Comparison of ENCODE assay signal across 26 cellular contexts in the genomic region with DNA sequence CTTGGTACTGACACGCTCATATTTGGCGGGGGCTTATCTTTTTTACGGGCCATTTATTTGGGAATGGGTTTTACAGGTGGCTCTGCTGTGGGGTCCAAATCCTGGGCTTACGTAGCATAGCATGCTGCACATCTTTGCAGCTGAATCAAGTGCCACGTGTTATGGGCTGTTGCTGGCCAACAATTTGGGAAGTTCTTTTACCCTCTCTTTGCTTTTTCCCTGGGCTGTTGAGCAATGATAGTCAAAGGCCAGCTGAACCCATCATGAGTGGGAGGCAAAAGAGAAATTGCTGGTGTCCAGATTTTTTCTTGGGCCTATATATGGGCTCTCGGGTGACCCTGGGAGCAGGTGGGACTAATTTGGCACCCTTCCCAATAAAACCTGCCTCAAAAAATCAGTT.
"Had no signal": no experiment of that assay in that cellular context is flagged by ENCODE, and none has a peak within 500 bp of the region (broad histone marks: within the 10 kb centered on the region; RNA-seq: fewer than 3 reads in every experiment).

No MANE protein-coding gene starts in this region.

- DNase-seq: colonic mucosa; effector CD8-positive, alpha-beta T cell; endodermal cell; foreskin fibroblast; heart left ventricle; hippocampal formation; left colon; left ventricle myocardium superior; lower lobe of right lung; naive thymus-derived CD8-positive, alpha-beta T cell; nephron progenitor cell; nucleus accumbens; psoas muscle; right cardiac atrium; sigmoid colon; stimulated activated CD4-positive, alpha-beta T cell treated with anti-CD3 and anti-CD28 coated beads, Interleukin-2, amount 100 ng/mL, for 24 hours; stimulated activated CD4-positive, alpha-beta T cell treated with anti-CD3 and anti-CD28 coated beads, Interleukin-4, amount 100 ng/mL, for 24 hours; transverse colon had no signal

- H3K27me3 ChIP-seq: colonic mucosa, gastroesophageal sphincter, heart left ventricle, sigmoid colon, transverse colon had no signal

- H3K27me3 Mint-ChIP-seq: dendritic cell treated with granulocyte-macrophage colony-stimulating factor and Interleukin-4, amounts not matched to agents 40 ng/mL and 50 ng/mL, for 4 days; naive thymus-derived CD8-positive, alpha-beta T cell; stimulated activated naive CD8-positive, alpha-beta T cell treated with anti-CD3 and anti-CD28 coated beads, Interleukin-15, Interleukin-2, amounts not matched to agents 100 ng/mL and 50 ng/mL, for 24 hours had no signal

- H3K4me3 ChIP-seq: colonic mucosa, gastroesophageal sphincter, heart left ventricle, lower lobe of right lung, psoas muscle, sigmoid colon, transverse colon had no signal

- FAIRE-seq: islet of Langerhans, urothelium cell line had no signal

- H3K4me3 Mint-ChIP-seq: dendritic cell treated with granulocyte-macrophage colony-stimulating factor and Interleukin-4, amounts not matched to agents 40 ng/mL and 50 ng/mL, for 4 days; endodermal cell; naive thymus-derived CD8-positive, alpha-beta T cell; nephron progenitor cell; stimulated activated effector memory CD8-positive, alpha-beta T cell treated with anti-CD3 and anti-CD28 coated beads, Interleukin-12 subunit alpha, Interleukin-12 subunit beta, amount 100 ng/mL, for 72 hours; stimulated activated naive CD8-positive, alpha-beta T cell treated with anti-CD3 and anti-CD28 coated beads, Interleukin-15, Interleukin-2, amounts not matched to agents 100 ng/mL and 50 ng/mL, for 24 hours had no signal

- H3K36me3 ChIP-seq: colonic mucosa, gastroesophageal sphincter, heart left ventricle, lower lobe of right lung, sigmoid colon, transverse colon had no signal

- H3K36me3 Mint-ChIP-seq: stimulated activated effector memory CD8-positive, alpha-beta T cell treated with anti-CD3 and anti-CD28 coated beads, Interleukin-12 subunit alpha, Interleukin-12 subunit beta, amount 100 ng/mL, for 72 hours had no signal

- ATAC-seq: esophagus mucosa; gastroesophageal sphincter; left ventricle myocardium superior; naive thymus-derived CD8-positive, alpha-beta T cell; psoas muscle; right cardiac atrium; stimulated activated effector memory CD8-positive, alpha-beta T cell treated with anti-CD3 and anti-CD28 coated beads, Interleukin-12 subunit alpha, Interleukin-12 subunit beta, amount 100 ng/mL, for 72 hours had no signal

- H3K27ac ChIP-seq: colonic mucosa, epithelial cell of prostate, gastroesophageal sphincter, heart left ventricle, lower lobe of right lung, psoas muscle, sigmoid colon, transverse colon had no signal

- H3K4me1 ChIP-seq: colonic mucosa, gastroesophageal sphincter, heart left ventricle, lower lobe of right lung, psoas muscle, sigmoid colon had no signal

- H3K9me3 ChIP-seq: colonic mucosa, gastroesophageal sphincter, heart left ventricle, lower lobe of right lung, psoas muscle, sigmoid colon had no signal

- H3K4me1 Mint-ChIP-seq: stimulated activated effector memory CD8-positive, alpha-beta T cell treated with anti-CD3 and anti-CD28 coated beads, Interleukin-12 subunit alpha, Interleukin-12 subunit beta, amount 100 ng/mL, for 72 hours had no signal

- H3K9me3 Mint-ChIP-seq: dendritic cell treated with granulocyte-macrophage colony-stimulating factor and Interleukin-4, amounts not matched to agents 40 ng/mL and 50 ng/mL, for 4 days; endodermal cell had no signal

- H3K27ac Mint-ChIP-seq: dendritic cell treated with granulocyte-macrophage colony-stimulating factor and Interleukin-4, amounts not matched to agents 40 ng/mL and 50 ng/mL, for 4 days; endodermal cell; naive thymus-derived CD8-positive, alpha-beta T cell; nephron progenitor cell; stimulated activated effector memory CD8-positive, alpha-beta T cell treated with anti-CD3 and anti-CD28 coated beads, Interleukin-12 subunit alpha, Interleukin-12 subunit beta, amount 100 ng/mL, for 72 hours; stimulated activated naive CD8-positive, alpha-beta T cell treated with anti-CD3 and anti-CD28 coated beads, Interleukin-15, Interleukin-2, amounts not matched to agents 100 ng/mL and 50 ng/mL, for 24 hours had no signal
